ENCODE assay signal across 13 cellular contexts in the genomic region with DNA sequence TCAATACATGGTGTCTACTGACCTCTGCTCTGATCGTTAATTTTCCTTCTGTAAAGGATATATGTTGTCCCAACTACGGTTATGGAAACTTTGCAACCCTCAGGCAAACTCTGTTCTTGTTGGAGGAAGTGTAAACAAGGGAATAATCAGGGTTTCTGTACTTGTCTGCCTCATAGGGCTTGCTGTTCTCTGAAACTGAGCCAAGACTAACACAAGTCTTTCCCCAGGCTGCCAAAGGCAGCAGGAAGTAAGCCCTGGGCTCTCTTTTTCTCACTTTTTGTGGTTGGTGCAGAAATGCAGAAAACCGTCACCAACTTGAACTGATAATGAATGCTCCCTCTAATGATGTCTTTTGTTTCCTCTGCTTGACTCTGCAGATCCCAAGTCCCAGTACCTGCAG. TPM values are rescaled to one million over a fixed set of nuclear protein-coding genes. Genes with fewer than 3 reads are reported as not detected.
DNase-seq lines count a peak whose midpoint lies in the region; ATAC-seq and TF ChIP-seq lines count a peak whose summit lies in the region.
"Had no signal": no experiment of that assay in that cellular context is flagged by ENCODE, and none has a peak within 500 bp of the region (broad histone marks: within the 10 kb centered on the region; RNA-seq: fewer than 3 reads in every experiment).

No MANE protein-coding gene starts in this region.

- intact Hi-C loops in prostate gland (cut with DNase I) = no loop called here

- no peak for ATAC-seq in HG02642 (IDR thresholded peaks at IDR 0.05; ENCODE audit: poor library complexity, unreplicated experiment)
- ATAC-seq: GM12878 had no signal

- no peaks in the 10 kb centered on the region; the same call in 1 of the 2 replicates for H3K27me3 ChIP-seq in SJCRH30
- no peaks in the 10 kb centered on the region for H3K27me3 ChIP-seq in prostate gland (replicated peaks; ENCODE audit: insufficient read depth)

- no peak for TF ChIP-seq CTCF in prostate gland (IDR thresholded peaks at IDR 0.05)

- H3K4me3 ChIP-seq in SJCRH30 (no peak overlapping the region), prostate gland (no peak overlapping the region)
- H3K4me3 ChIP-seq: GM12878 had no signal

- WGBS in prostate gland = 19% methylated on average over 3 of the region's 3 CpGs

- no peak overlapping the region for H3K27ac ChIP-seq in SJCRH30
- peak overlapping the region; percentile 53 to 75 for H3K27ac ChIP-seq in prostate gland

- H3K4me1 ChIP-seq in SJCRH30 = peaks cover 7% of the 10 kb centered on the region; the same call in 1 of the 2 replicates
- peaks cover 4% of the 10 kb centered on the region for H3K4me1 ChIP-seq in prostate gland (replicated peaks)

- no peak for TF ChIP-seq POLR2A in prostate gland (IDR thresholded peaks at IDR 0.05)

- H3K9me3 ChIP-seq in SJCRH30 (replicated peaks) (no peaks in the 10 kb centered on the region), prostate gland (no peaks in the 10 kb centered on the region)

- DNase-seq in DMS79 treated with DMSO at 0.1 percent for 48 hours (lab: John Stamatoyannopoulos, UW) (peak; percentile 76), SJCRH30 (peak; percentile 6 to 20), fibroblast of the conjunctiva (ENCODE audit: low read depth) (peak; percentile 89), prostate gland (ENCODE audit: low spot score) (peak; percentile 76), NCI-H446 treated with DMSO at 0.1 percent for 48 hours (lab: John Stamatoyannopoulos, UW) (no peak), globus pallidus (ENCODE audit: low spot score) (no peak), NCI-H1694 (lab: John Stamatoyannopoulos, UW) (no peak)
- DNase-seq: CD4-positive, alpha-beta memory T cell; NCI-H69; posterior cingulate gyrus; T-helper 2 cell had no signal

- H3K36me3 ChIP-seq in SJCRH30 (no peaks in the 10 kb centered on the region), prostate gland (no peaks in the 10 kb centered on the region)

RNA-seq across cellular contexts. Expression of a gene that starts 7.6 kb away (rescaled TPM):
- total RNA-seq in SJCRH30 (2014; rRNA removed; shearing (Covaris generic)) = not detected in 2 replicates
- total RNA-seq in prostate gland = 10 to 100 TPM; 34.7 TPM
- total RNA-seq: CD4-positive, alpha-beta memory T cell had no signal

RNA-seq across cellular contexts. Expression of a gene that starts 36.0 kb away (rescaled TPM):
- total RNA-seq in SJCRH30 (2014; rRNA removed; shearing (Covaris generic)) = not detected in 2 replicates
- 1 to 10 TPM in 1 of 2 donors, under 1 TPM in 1; 0.87 to 2.0 TPM for total RNA-seq in prostate gland
- total RNA-seq: CD4-positive, alpha-beta memory T cell; GM12878 had no signal

Comparison
In these comparisons a context has a peak if more than half of its experiments do, and no peak if none do; other contexts are left out.
1. DNase-seq: peak in DMS79 treated with DMSO at 0.1 percent for 48 hours (single experiment), SJCRH30 (2 of 2), fibroblast of the conjunctiva (single experiment) and prostate gland (single experiment); none in NCI-H446 treated with DMSO at 0.1 percent for 48 hours (single experiment), globus pallidus (single experiment) and NCI-H1694 (single experiment).
2. RNA of a gene that starts 7.6 kb away (total RNA-seq): 34.7 TPM in prostate gland; not detected in SJCRH30; every median in the first group is over 10 times any median in the second.